Comparison of ENCODE assay signal across 1 cellular context in genomic region chr2:216108967-216109921, GRCh38.
TF ChIP-seq lines count a peak whose summit lies in the region.

XRCC5 (plus strand) TSS chr2:216109348; CDS start chr2:216109437, 89 bp downstream.

TF ChIP-seq in GM12878, 131 proteins besides CTCF, POLR2A, EP300 and RAD21 (continued from another document and continues in another):
- no peak for TF ChIP-seq PRDM15 (CRISPR knock-in tag; IDR thresholded peaks at IDR 0.05)
- TF ChIP-seq HCFC1 (IDR thresholded peaks at IDR 0.05; ENCODE audit: low read length): peak; percentile 66
- no peak for TF ChIP-seq BRCA1 (IDR thresholded peaks at IDR 0.05; ENCODE audit: low read depth, low read length)
- no peak for TF ChIP-seq TARDBP (IDR thresholded peaks at IDR 0.05; ENCODE audit: borderline replicate concordance)
- peak; percentile 100 for TF ChIP-seq NRF1 (conservative IDR thresholded peaks at IDR 0.05; ENCODE audit: low read depth, low read length)
- TF ChIP-seq CBFB (IDR thresholded peaks at IDR 0.05; ENCODE audit: low read depth): no peak; the same call in none of the 2 replicates
- TF ChIP-seq TCF12 (IDR thresholded peaks at IDR 0.05; ENCODE audit: low read depth, low read length): peak; percentile 9; the same call in 1 of the 2 replicates
- no peak for TF ChIP-seq CEBPZ (IDR thresholded peaks at IDR 0.05; ENCODE audit: low read depth, low read length)
- TF ChIP-seq JUNB (IDR thresholded peaks at IDR 0.05): no peak
- TF ChIP-seq ZBTB4 (CRISPR knock-in tag; IDR thresholded peaks at IDR 0.05): no peak
- TF ChIP-seq TCF7 (IDR thresholded peaks at IDR 0.05; ENCODE audit: borderline replicate concordance): no peak
- peak; percentile 68; the same call in 1 of the 2 replicates for TF ChIP-seq GATAD2B (conservative IDR thresholded peaks at IDR 0.05; ENCODE audit: low read depth)
- TF ChIP-seq SMC3 (IDR thresholded peaks at IDR 0.05; ENCODE audit: borderline replicate concordance, low read length): no peak
- peak; percentile 100 for TF ChIP-seq IKZF1 (conservative IDR thresholded peaks at IDR 0.05)
- no peak for TF ChIP-seq RBBP5 (conservative IDR thresholded peaks at IDR 0.05)
- TF ChIP-seq USF1 (IDR thresholded peaks at IDR 0.05; ENCODE audit: borderline replicate concordance, extremely low read length, insufficient read depth, low read depth, low read length): no peak
- TF ChIP-seq ZNF592 (IDR thresholded peaks at IDR 0.05): no peak
- no peak for TF ChIP-seq SKIL (IDR thresholded peaks at IDR 0.05; ENCODE audit: low read depth, poor library complexity, severe bottlenecking)
- no peak for TF ChIP-seq SREBF2 (IDR thresholded peaks at IDR 0.05; ENCODE audit: low read length)
- peak; percentile 40; the same call in 1 of the 2 replicates for TF ChIP-seq LARP7 (IDR thresholded peaks at IDR 0.05)
- TF ChIP-seq TCF3 (IDR thresholded peaks at IDR 0.05; ENCODE audit: borderline replicate concordance, insufficient read depth, low read depth, low read length): no peak
- TF ChIP-seq MEF2B (IDR thresholded peaks at IDR 0.05; ENCODE audit: partially characterized antibody, poor library complexity, severe bottlenecking): no peak
- no peak for TF ChIP-seq HDAC6 (IDR thresholded peaks at IDR 0.05; ENCODE audit: unreplicated experiment)
- no peak for TF ChIP-seq CHD4 (IDR thresholded peaks at IDR 0.05)
- no peak for TF ChIP-seq MYC (IDR thresholded peaks at IDR 0.05; ENCODE audit: insufficient read depth, insufficient read length, insufficient replicate concordance, low read length, severe bottlenecking)
- peak; percentile 53; the same call in 1 of the 2 replicates for TF ChIP-seq CREM (IDR thresholded peaks at IDR 0.05; ENCODE audit: low read depth)
- TF ChIP-seq GABPA (IDR thresholded peaks at IDR 0.05; ENCODE audit: low read depth): peak; percentile 91
- TF ChIP-seq PAX8 (IDR thresholded peaks at IDR 0.05): no peak
- TF ChIP-seq KDM1A (IDR thresholded peaks at IDR 0.05; ENCODE audit: borderline replicate concordance): no peak
- TF ChIP-seq FOS (IDR thresholded peaks at IDR 0.05; ENCODE audit: borderline replicate concordance, extremely low read depth, insufficient read length): no peak
- TF ChIP-seq IRF5 (IDR thresholded peaks at IDR 0.05; ENCODE audit: borderline replicate concordance): no peak
- TF ChIP-seq CHD2 (IDR thresholded peaks at IDR 0.05; ENCODE audit: borderline replicate concordance, low read depth, low read length): peak; percentile 40; the same call in 1 of the 2 replicates
- peak; percentile 41 for TF ChIP-seq SP1 (IDR thresholded peaks at IDR 0.05; ENCODE audit: low read depth, low read length)
- no peak for TF ChIP-seq NFYA (IDR thresholded peaks at IDR 0.05; ENCODE audit: borderline replicate concordance, low read depth, low read length)
- peak; percentile 65 for TF ChIP-seq ATF7 (IDR thresholded peaks at IDR 0.05; ENCODE audit: low read depth)
- peak; percentile 87 to 100; a peak in 3 of 4 replicates for TF ChIP-seq ETV6 (conservative IDR thresholded peaks at IDR 0.05 in 1 of 2, IDR thresholded peaks at IDR 0.05 in 1 of 2; ENCODE audit: borderline replicate concordance in 1 of 2, low read depth in 1 of 2)
- no peak for TF ChIP-seq NR2F1 (conservative IDR thresholded peaks at IDR 0.05)
- no peak for TF ChIP-seq YBX1 (IDR thresholded peaks at IDR 0.05)
- no peak for TF ChIP-seq EZH2 (IDR thresholded peaks at IDR 0.05; ENCODE audit: borderline replicate concordance, control insufficient read depth, low read depth, low read length)
- TF ChIP-seq IRF4 (IDR thresholded peaks at IDR 0.05; ENCODE audit: low read depth, low read length): 0 out of 2 replicates have a peak, but pooled peaks have one; percentile 47
- TF ChIP-seq MAX (IDR thresholded peaks at IDR 0.05; ENCODE audit: low read depth, low read length): peak; percentile 71
- TF ChIP-seq WRNIP1 (IDR thresholded peaks at IDR 0.05; ENCODE audit: borderline replicate concordance, low read depth, low read length): 0 out of 2 replicates have a peak, but pooled peaks have one; percentile 94
- TF ChIP-seq SMARCA5 (IDR thresholded peaks at IDR 0.05): no peak
- TF ChIP-seq SRF (IDR thresholded peaks at IDR 0.05; ENCODE audit: low read depth in 2 of 2, low read length in 2 of 2): no peak
